ENCODE assay signal across 8 cellular contexts in genomic region chr7:30135271-30135550, GRCh38. TPM values are rescaled to one million over a fixed set of nuclear protein-coding genes. Genes with fewer than 3 reads are reported as not detected.
A peak's percentile ranks its signal among the peaks of the same experiment; 100 is the strongest.
DNase-seq lines count a peak whose midpoint lies in the region; ATAC-seq, FAIRE-seq and TF ChIP-seq lines count a peak whose summit lies in the region.

No MANE protein-coding gene starts in this region.

- H2AFZ ChIP-seq in K562 (ENCODE audit: low read depth, low read length), result peak overlapping the region; percentile 88

- no peak for TF ChIP-seq EP300 in K562 (IDR thresholded peaks at IDR 0.05; ENCODE audit: low read length)

- no peaks in the 10 kb centered on the region for H3K36me3 ChIP-seq in K562 (ENCODE audit: control insufficient read depth, insufficient read depth, low read length)
- H3K36me3 ChIP-seq in mucosa of descending colon (ENCODE audit: low read depth), result no peaks in the 10 kb centered on the region

- in situ Hi-C loops in K562 (cut with MboI), result no loop called here

- TF ChIP-seq RAD21 in K562 (CRISPR knock-in tag; conservative IDR thresholded peaks at IDR 0.05 in 1 of 2, IDR thresholded peaks at IDR 0.05 in 1 of 2), result no peak

- H3K9me3 ChIP-seq in K562 (replicated peaks; ENCODE audit: control insufficient read depth, insufficient read depth, low read depth, low read length) (no peaks in the 10 kb centered on the region), mucosa of descending colon (no peaks in the 10 kb centered on the region)

- peak overlapping the region; percentile 80 for H3K4me2 ChIP-seq in K562 (ENCODE audit: insufficient read depth, low read length)

- H3K27ac Mint-ChIP-seq in CD14-positive monocyte, result peak overlapping the region in 4 of 7 donors; percentile 31 to 80 (median 64)

- H3K4me1 Mint-ChIP-seq in CD14-positive monocyte, result peaks cover 12% of the 10 kb centered on the region

- FAIRE-seq in K562 (lab: Jason Lieb, UNC) (no peak), urothelium cell line (lab: Jason Lieb, UNC) (no peak)

- intact Hi-C loops in CD14-positive monocyte (cut with micrococcal nuclease) (no loop called here), K562 (cut with micrococcal nuclease) (loop anchor here (5.0 kb wide), 1 partner anchor 108 kb away; the partner anchor contains the start of genes FKBP14 and PLEKHA8), mucosa of descending colon (cut with DNase I, micrococcal nuclease) (no loop called here)

- BruUV-seq in K562 (replicated peaks; lab: Mats Ljungman, UMichigan), result no TSS peak

- no peaks in the 10 kb centered on the region for H4K20me1 ChIP-seq in K562 (replicated peaks; ENCODE audit: control insufficient read depth, insufficient read depth, low read length)

- H3K9ac ChIP-seq in K562 (ENCODE audit: insufficient read depth in 1 of 2, low read depth in 2 of 2, low read length in 2 of 2), result peak overlapping the region; percentile 72 to 95

- no peak for TF ChIP-seq POLR2A in K562 (conservative IDR thresholded peaks at IDR 0.05)

- H3K36me3 Mint-ChIP-seq in CD14-positive monocyte, result peaks cover 0 to 4% of the 10 kb centered on the region in 2 donors

- DNase-seq in CD14-positive monocyte (ENCODE audit: low spot score), result no peak
- DNase-seq in K562 (ENCODE audit: extremely low read depth in 1 of 4, low spot score in 3 of 4), result peak in 2 of 4 experiments; percentile 64 to 68
- no peak for DNase-seq in mucosa of descending colon
- DNase-seq in urothelium cell line (ENCODE audit: low spot score), result no peak
- DNase-seq in HPDE6-E6E7 (ENCODE audit: extremely low spot score), result no peak

- H3K27me3 ChIP-seq in K562 (ENCODE audit: control insufficient read depth in 2 of 2, insufficient read depth in 2 of 2, low read length in 2 of 2), result no peaks in the 10 kb centered on the region

- POLR2A ChIA-PET in K562 (lab: Yijun Ruan, JAX), result interaction anchor here (2.2 to 2.4 kb wide), 2 partner anchors 11 to 13 kb away, joined by 11 to 13 read pairs; no protein-coding TSS in a partner anchor

- H3K79me2 ChIP-seq in K562 (ENCODE audit: control insufficient read depth, insufficient read depth, low read length), result peaks cover 7% of the 10 kb centered on the region; the same call in 2 of the 3 replicates

- no peaks in the 10 kb centered on the region for H3K9me1 ChIP-seq in K562 (ENCODE audit: control insufficient read depth, insufficient read depth, low read length)

- CTCF ChIA-PET in K562 (lab: Yijun Ruan, JAX; ENCODE audit: low intra/inter-chr PET ratio), result no interaction called here

- 0% methylated on average over 23 of the region's 44 CpGs for WGBS in K562 (ENCODE audit: insufficient coverage, low coverage, missing lambda C conversion rate)

- TF ChIP-seq CTCF in CD14-positive monocyte (IDR thresholded peaks at IDR 0.05) (no peak), K562 (IDR thresholded peaks at IDR 0.05 in 2 of 3, conservative IDR thresholded peaks at IDR 0.05 in 1 of 3; ENCODE audit: insufficient read depth in 2 of 3, low read depth in 1 of 3, low read length in 3 of 3) (no peak), mucosa of descending colon (IDR thresholded peaks at IDR 0.05) (no peak)

- H3K4me1 ChIP-seq in K562 (replicated peaks in 1 of 2; ENCODE audit: control insufficient read depth in 2 of 2, insufficient read depth in 2 of 2, low read length in 2 of 2), result peaks cover 5 to 16% of the 10 kb centered on the region in 2 experiments; a peak in 4 of 5 replicates
- H3K4me1 ChIP-seq in mucosa of descending colon (ENCODE audit: low read depth), result no peaks in the 10 kb centered on the region

- H3K4me3 Mint-ChIP-seq in CD14-positive monocyte, result peak overlapping the region; percentile 80 to 88

- H3K27ac ChIP-seq in K562 (ENCODE audit: extremely low read depth, low read depth, low read length), result peak overlapping the region; percentile 68; the same call in 2 of the 3 replicates

- H3K4me3 ChIP-seq in K562, result peak overlapping the region; percentile 76
- H3K4me3 ChIP-seq in mucosa of descending colon, result peak overlapping the region; percentile 72

- ATAC-seq in HG03066 (IDR thresholded peaks at IDR 0.05; ENCODE audit: low read depth, unreplicated experiment) (peak; percentile 24), K562 (no peak; the same call in 2 of the 3 replicates), mucosa of descending colon (no peak), GM21723 (IDR thresholded peaks at IDR 0.05; ENCODE audit: unreplicated experiment) (no peak), GM18861 (IDR thresholded peaks at IDR 0.05; ENCODE audit: unreplicated experiment) (no peak)

- H3K27me3 Mint-ChIP-seq in CD14-positive monocyte (ENCODE audit: low read depth in 3 of 3), result peaks cover 15 to 27% (median 25%) of the 10 kb centered on the region in 3 donors

- H3K9me3 Mint-ChIP-seq in CD14-positive monocyte, result peaks cover 0 to 2% (median 0%) of the 10 kb centered on the region in 7 donors

TF ChIP-seq in K562, 482 proteins besides CTCF, POLR2A, EP300 and RAD21 (continues in another document):
- peak in 1 of 2 experiments; percentile 2; a peak in 1 of 4 replicates for TF ChIP-seq SIN3A (IDR thresholded peaks at IDR 0.05; ENCODE audit: borderline replicate concordance in 2 of 2, control insufficient read depth in 1 of 2, low read depth in 2 of 2, low read length in 2 of 2)
- no peak for TF ChIP-seq FOSL1 (tag; conservative IDR thresholded peaks at IDR 0.05)
- TF ChIP-seq KDM5B (IDR thresholded peaks at IDR 0.05; ENCODE audit: insufficient replicate concordance, low read depth, low read length), result peak; percentile 22
- peak; percentile 71 for TF ChIP-seq SAP30 (IDR thresholded peaks at IDR 0.05; ENCODE audit: borderline replicate concordance, insufficient read depth, low read depth, low read length, poor library complexity, severe bottlenecking)

RNA-seq across cellular contexts. Expression of gene MTURN, which starts 0.4 kb away (rescaled TPM):
- polyA plus RNA-seq in CD14-positive monocyte, result 1 to 10 TPM; 5.9 to 7.5 TPM
- total RNA-seq in K562 (2011; cell fraction: chromatin; rRNA removed; ENCODE audit: low replicate concordance), result 10.7 and 25.4 TPM in 2 replicates
- 8.7 and 10.9 TPM in 2 replicates for total RNA-seq in K562 (2011; cell fraction: nucleolus; rRNA removed)
- 20.8 and 31.9 TPM in 2 replicates for total RNA-seq in K562 (2011; cell fraction: nucleoplasm; rRNA removed)
- 8.8 and 10.0 TPM in 2 replicates for total RNA-seq in K562 (2014; rRNA removed)
- total RNA-seq in K562 (2014; rRNA removed; fragmentation: Illumina TruSeq; extraction: Trizol), result 6.4 and 7.8 TPM in 2 replicates
- 1.4 and 1.6 TPM in 2 replicates for total RNA-seq in K562 (2015; rRNA removed; fragmentation: Illumina TruSeq; extraction: Trizol)
- total RNA-seq in K562 (2021), result 5.0 and 7.7 TPM in 2 replicates
- polyA plus RNA-seq in K562 (2011; rRNA removed), result 9.2 and 14.8 TPM in 2 replicates
- 5.6 and 7.0 TPM in 2 replicates for polyA plus RNA-seq in K562 (2011; cell fraction: cytosol; rRNA removed)
- polyA plus RNA-seq in K562 (2011; cell fraction: nucleus; rRNA removed), result 23.8 and 26.1 TPM in 2 replicates
- polyA plus RNA-seq in K562 (2012), result 3.4 and 5.4 TPM in 2 replicates
- 5.3 TPM in 2 replicates for polyA plus RNA-seq in K562 (2014; fragmentation: Illumina TruSeq; extraction: Trizol)
- 1 to 10 TPM in 1 of 2 experiments, under 1 TPM in 1; 0.94 to 1.0 TPM for polyA plus RNA-seq in K562 (2014; fragmentation: Nextera tagmentation; extraction: Ambion mirVana)
- 6.5 and 8.0 TPM in 2 replicates for polyA plus RNA-seq in K562 (2014; rRNA removed)
- polyA minus RNA-seq in K562 (2011; rRNA and poly(A)+ RNA removed), result 9.0 and 14.6 TPM in 2 replicates
- polyA minus RNA-seq in K562 (2011; cell fraction: cytosol; rRNA and poly(A)+ RNA removed), result 1.7 and 6.6 TPM in 2 replicates
- polyA minus RNA-seq in K562 (2011; cell fraction: nucleus; rRNA and poly(A)+ RNA removed), result 7.0 and 9.3 TPM in 2 replicates
- 10 to 100 TPM in 1 of 3 donors, 1 to 10 TPM in 2; 7.2 to 62.0 (median 9.7) TPM for total RNA-seq in mucosa of descending colon
